In the genomic region with DNA sequence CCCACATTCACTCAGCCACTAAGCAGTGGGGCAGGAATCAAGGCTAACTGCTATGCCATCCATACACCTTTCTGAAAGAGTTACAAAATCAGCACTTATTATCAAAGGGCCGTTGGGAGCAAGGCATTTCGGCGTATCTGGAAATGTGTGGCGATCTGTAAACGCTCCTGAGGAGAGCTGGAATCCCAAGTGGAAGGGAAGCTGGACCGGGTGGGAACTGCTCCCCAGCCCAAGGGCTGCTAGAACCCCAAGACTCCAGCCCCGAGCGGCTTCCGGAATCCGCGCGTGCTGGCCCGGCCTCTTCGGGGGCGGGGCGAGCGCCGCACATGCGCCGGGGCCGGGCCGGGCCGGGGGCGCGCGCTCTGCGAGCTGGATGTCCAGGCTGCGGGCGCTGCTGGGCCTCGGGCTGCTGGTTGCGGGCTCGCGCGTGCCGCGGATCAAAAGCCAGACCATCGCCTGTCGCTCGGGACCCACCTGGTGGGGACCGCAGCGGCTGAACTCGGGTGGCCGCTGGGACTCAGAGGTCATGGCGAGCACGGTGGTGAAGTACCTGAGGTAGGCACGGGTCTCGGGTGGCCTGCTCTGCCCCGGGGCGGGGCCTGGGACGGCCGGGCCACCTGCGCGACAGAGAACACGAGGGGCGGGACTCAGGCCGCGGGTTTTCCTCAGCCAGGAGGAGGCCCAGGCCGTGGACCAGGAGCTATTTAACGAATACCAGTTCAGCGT, we compare ENCODE assay signal across 8 cellular contexts. TPM values are rescaled to one million over a fixed set of nuclear protein-coding genes. Genes with fewer than 3 reads are reported as not detected.
DNase-seq lines count a peak whose midpoint lies in the region; ATAC-seq, FAIRE-seq and TF ChIP-seq lines count a peak whose summit lies in the region.

NAXE (plus strand) TSS at position 345 of the 726 bp plus-strand sequence; CDS start at position 374, 29 bp downstream.

- H3K9me3 ChIP-seq in neural progenitor cell (ENCODE audit: low read depth) = no peaks in the 10 kb centered on the region
- H3K9me3 ChIP-seq in thoracic aorta = no peaks in the 10 kb centered on the region

- H3K27ac Mint-ChIP-seq in neural progenitor cell = peak within 1 kb of the TSS; percentile 93

- peaks cover 7% of the 10 kb centered on the region for H3K27me3 Mint-ChIP-seq in neural progenitor cell (ENCODE audit: insufficient read depth, low read depth)

- H3K4me1 ChIP-seq in KMS-11 (ENCODE audit: low read depth, poor library complexity, severe bottlenecking) = peaks cover 35% of the 10 kb centered on the region
- H3K4me1 ChIP-seq in neural progenitor cell = peaks cover 5% of the 10 kb centered on the region
- H3K4me1 ChIP-seq in thoracic aorta (ENCODE audit: control insufficient read depth in 1 of 2, low read depth in 2 of 2) = peaks cover 4 to 15% of the 10 kb centered on the region in 2 donors

- no peaks in the 10 kb centered on the region for H3K9me3 Mint-ChIP-seq in neural progenitor cell

- DNase-seq in DMS79 (lab: John Stamatoyannopoulos, UW) (peak; percentile 47), SHP77 (lab: John Stamatoyannopoulos, UW) (peak; percentile 84 to 94), frontal cortex (ENCODE audit: low spot score in 2 of 2) (peak; percentile 83 to 86), neural progenitor cell (ENCODE audit: low spot score) (peak; percentile 93), thoracic aorta (ENCODE audit: low spot score) (no peak)
- DNase-seq in activated naive CD4-positive, alpha-beta T cell (lab: John Stamatoyannopoulos, UW) = peak in 3 of 4 experiments; percentile 40 to 66 (median 42)

- peaks cover 39% of the 10 kb centered on the region for H3F3A ChIP-seq in neural progenitor cell (ENCODE audit: low read depth)

- peaks cover 7% of the 10 kb centered on the region for H3K36me3 Mint-ChIP-seq in neural progenitor cell

- peaks cover 28% of the 10 kb centered on the region for H3K4me1 Mint-ChIP-seq in neural progenitor cell

- peaks cover 19% of the 10 kb centered on the region; the same call in 1 of the 2 replicates for H3K36me3 ChIP-seq in KMS-11 (ENCODE audit: insufficient read depth)
- H3K36me3 ChIP-seq in neural progenitor cell = no peaks in the 10 kb centered on the region
- peaks cover 7% of the 10 kb centered on the region for H3K36me3 ChIP-seq in thoracic aorta

- TF ChIP-seq CTCF in KMS-11 (conservative IDR thresholded peaks at IDR 0.05; ENCODE audit: low read depth, low read length) = no peak; the same call in none of the 2 replicates
- TF ChIP-seq CTCF in neural progenitor cell (IDR thresholded peaks at IDR 0.05) = no peak
- TF ChIP-seq CTCF in thoracic aorta (IDR thresholded peaks at IDR 0.05) = no peak

- H3K4me3 ChIP-seq in KMS-11 (IDR thresholded peaks at IDR 0.05; ENCODE audit: insufficient read depth, low read depth, low read length) (peak within 1 kb of the TSS; percentile 100), neural progenitor cell (peak within 1 kb of the TSS; percentile 82), thoracic aorta (peak within 1 kb of the TSS; percentile 90)

- H2AFZ ChIP-seq in KMS-11 (ENCODE audit: low read depth) = peak within 1 kb of the TSS; percentile 67
- H2AFZ ChIP-seq in neural progenitor cell (replicated peaks) = peak within 1 kb of the TSS; percentile 88

- H3K4me2 ChIP-seq in KMS-11 (peak within 1 kb of the TSS; percentile 68), neural progenitor cell (peak within 1 kb of the TSS; percentile 95)

- H3K79me2 ChIP-seq in KMS-11 (ENCODE audit: insufficient read depth, low read depth) (peaks cover 11% of the 10 kb centered on the region; the same call in 1 of the 2 replicates), neural progenitor cell (ENCODE audit: low read depth) (peaks cover 5% of the 10 kb centered on the region)

- H3K27me3 ChIP-seq in KMS-11 (ENCODE audit: insufficient read depth, low read depth) (no peaks in the 10 kb centered on the region), neural progenitor cell (no peaks in the 10 kb centered on the region), thoracic aorta (replicated peaks; ENCODE audit: insufficient read depth) (no peaks in the 10 kb centered on the region)

- FAIRE-seq in frontal cortex (lab: Jason Lieb, UNC) = no peak

- peak within 1 kb of the TSS; percentile 89 for H3K4me3 Mint-ChIP-seq in neural progenitor cell

- H4K20me1 ChIP-seq in KMS-11 (ENCODE audit: insufficient read depth) = no peaks in the 10 kb centered on the region
- no peaks in the 10 kb centered on the region for H4K20me1 ChIP-seq in neural progenitor cell (ENCODE audit: low read depth)

- H3K9ac ChIP-seq in KMS-11 = peak within 1 kb of the TSS; percentile 82
- peak within 1 kb of the TSS; percentile 45 for H3K9ac ChIP-seq in neural progenitor cell

- H3K27ac ChIP-seq in KMS-11 (peak within 1 kb of the TSS; percentile 43), neural progenitor cell (no peak within 1 kb of the TSS), thoracic aorta (peak within 1 kb of the TSS; percentile 60 to 86)

- ATAC-seq in GM21576 (IDR thresholded peaks at IDR 0.05; ENCODE audit: unreplicated experiment) = peak; percentile 81
- peak; percentile 94 for ATAC-seq in thoracic aorta (ENCODE audit: insufficient number of reproducible peaks, low FRiP score, low read depth)

RNA-seq across cellular contexts. Expression of gene NAXE, which starts in this region (rescaled TPM):
- 34.6 TPM for total RNA-seq in frontal cortex
- 32.8 and 51.3 TPM in 2 replicates for total RNA-seq in neural progenitor cell (ENCODE audit: low replicate concordance)
- 10 to 100 TPM; 38.3 to 66.5 TPM for total RNA-seq in thoracic aorta
